Comparison of ENCODE assay signal across 22 cellular contexts in genomic region chr3:77122610-77123009, GRCh38.
"Had no signal": no experiment of that assay in that cellular context is flagged by ENCODE, and none has a peak within 500 bp of the region (broad histone marks: within the 10 kb centered on the region; RNA-seq: fewer than 3 reads in every experiment).

No MANE protein-coding gene starts in this region.

- H3K4me1 ChIP-seq: Peyer's patch, SJSA1 had no signal

- H3K9me3 ChIP-seq: MG63, Peyer's patch, SJSA1 had no signal

- H3K36me3 ChIP-seq: MG63, Peyer's patch, SJSA1 had no signal

- DNase-seq: KBM-7; MG63; NCI-H1092; NCI-H1105 treated with DMSO at 0.1 percent for 48 hours; NCI-H1417 treated with DMSO at 0.1 percent for 48 hours; NCI-H146; NCI-H1694 treated with DMSO at 0.1 percent for 48 hours; NCI-H1930; NCI-H2081; NCI-H2107; NCI-H2227 treated with DMSO at 0.1 percent for 48 hours; NCI-H524; NCI-H526 treated with DMSO at 0.1 percent for 48 hours; NCI-H774; NK-92 treated with Interleukin-12 subunit alpha and Interleukin-12 subunit beta, amount 100 ng/mL, for 24 hours; PC-3; Peyer's patch; Right ventricle myocardium superior; SIG-M5 had no signal

- H3K27ac ChIP-seq: Peyer's patch, SJSA1, SK-N-MC had no signal

- H3K4me3 ChIP-seq: MG63, Peyer's patch, SJSA1, SK-N-MC had no signal

- FAIRE-seq: HepG2 had no signal

- ATAC-seq: HepG2, PC-3 had no signal

- H3K27me3 ChIP-seq: MG63, Peyer's patch, SJSA1 had no signal
